16 cellular contexts compared by ENCODE assay signal in genomic region chr5:143376195-143376772, GRCh38. TPM values are rescaled to one million over a fixed set of nuclear protein-coding genes. Genes with fewer than 3 reads are reported as not detected.
DNase-seq lines count a peak whose midpoint lies in the region; ATAC-seq, FAIRE-seq and TF ChIP-seq lines count a peak whose summit lies in the region.
"Had no signal": no experiment of that assay in that cellular context is flagged by ENCODE, and none has a peak within 500 bp of the region (broad histone marks: within the 10 kb centered on the region; RNA-seq: fewer than 3 reads in every experiment).

No MANE protein-coding gene starts in this region.

- no peak for TF ChIP-seq CTCF in CD4-positive, alpha-beta T cell (IDR thresholded peaks at IDR 0.05)
- TF ChIP-seq CTCF in GM23338 (conservative IDR thresholded peaks at IDR 0.05; ENCODE audit: low read depth in 2 of 2) = no peak
- no peak for TF ChIP-seq CTCF in astrocyte (IDR thresholded peaks at IDR 0.05; ENCODE audit: insufficient read depth, low read depth, low read length)

- no peaks in the 10 kb centered on the region for H3K9me3 ChIP-seq in CD4-positive, alpha-beta T cell (ENCODE audit: control insufficient read depth, low read length)
- no peaks in the 10 kb centered on the region for H3K9me3 ChIP-seq in astrocyte (ENCODE audit: insufficient read depth, low read depth, low read length)
- H3K9me3 ChIP-seq in naive thymus-derived CD4-positive, alpha-beta T cell (ENCODE audit: control insufficient read depth in 2 of 3, low read length in 3 of 3) = no peaks in the 10 kb centered on the region
- H3K9me3 ChIP-seq: ovary had no signal

- H3F3A ChIP-seq in GM23338 (replicated peaks; ENCODE audit: low read depth) = no peaks in the 10 kb centered on the region

- CTCF ChIA-PET in CD4-positive, alpha-beta T cell (lab: Charles Lee) = interaction anchor here (1.3 kb wide), 1 partner anchor 28 kb away, joined by 4 read pairs; no protein-coding TSS in a partner anchor
- CTCF ChIA-PET in naive thymus-derived CD4-positive, alpha-beta T cell (lab: Charles Lee) = no interaction called here

- no peaks in the 10 kb centered on the region for H3K27me3 Mint-ChIP-seq in CD4-positive, alpha-beta T cell
- H3K27me3 Mint-ChIP-seq in GM23338 (ENCODE audit: insufficient read depth, low read depth, poor library complexity) = no peaks in the 10 kb centered on the region
- H3K27me3 Mint-ChIP-seq in astrocyte (ENCODE audit: low read depth, unreplicated experiment) = no peaks in the 10 kb centered on the region
- H3K27me3 Mint-ChIP-seq in naive thymus-derived CD4-positive, alpha-beta T cell = no peaks in the 10 kb centered on the region
- no peaks in the 10 kb centered on the region for H3K27me3 Mint-ChIP-seq in activated T-cell treated with anti-CD3 and anti-CD28 coated beads, Interleukin-2, amount 50 U/mL, for 24 hours
- H3K27me3 Mint-ChIP-seq: effector memory CD8-positive, alpha-beta T cell had no signal

- no peaks in the 10 kb centered on the region for H3K9me3 Mint-ChIP-seq in CD4-positive, alpha-beta T cell
- H3K9me3 Mint-ChIP-seq in GM23338 = no peaks in the 10 kb centered on the region; the same call in 2 of the 3 replicates
- H3K9me3 Mint-ChIP-seq in astrocyte (ENCODE audit: unreplicated experiment) = no peaks in the 10 kb centered on the region
- peaks cover 0 to 2% (median 0%) of the 10 kb centered on the region in 11 donors for H3K9me3 Mint-ChIP-seq in naive thymus-derived CD4-positive, alpha-beta T cell
- H3K9me3 Mint-ChIP-seq in activated T-cell treated with anti-CD3 and anti-CD28 coated beads, Interleukin-2, amount 50 U/mL, for 24 hours = no peaks in the 10 kb centered on the region
- H3K9me3 Mint-ChIP-seq: activated T-cell treated with anti-CD3 and anti-CD28 coated beads, Interleukin-2, amount 50 U/mL, for 4 hours; effector memory CD8-positive, alpha-beta T cell; H9 had no signal

- no peak overlapping the region for H3K9ac ChIP-seq in astrocyte (ENCODE audit: low read length)

- H3K4me1 ChIP-seq in GM23338 (ENCODE audit: insufficient read depth) (peaks cover 22% of the 10 kb centered on the region), astrocyte (ENCODE audit: insufficient read depth, low read length) (peaks cover 16% of the 10 kb centered on the region)
- peaks cover 22 to 24% of the 10 kb centered on the region in 2 donors for H3K4me1 ChIP-seq in naive thymus-derived CD4-positive, alpha-beta T cell (ENCODE audit: control insufficient read depth in 2 of 2, insufficient read depth in 2 of 2, low read length in 2 of 2)

- no peak for ATAC-seq in CD4-positive, alpha-beta T cell (ENCODE audit: poor library complexity)
- ATAC-seq in GM23338 = no peak
- peak; percentile 32 for ATAC-seq in naive thymus-derived CD4-positive, alpha-beta T cell
- ATAC-seq in GM21717 (IDR thresholded peaks at IDR 0.05; ENCODE audit: unreplicated experiment) = no peak
- ATAC-seq: activated T-cell treated with anti-CD3 and anti-CD28 coated beads, Interleukin-2, amount 50 U/mL, for 4 hours had no signal

- H3K36me3 Mint-ChIP-seq in CD4-positive, alpha-beta T cell (ENCODE audit: low read depth) = peaks cover 30% of the 10 kb centered on the region
- H3K36me3 Mint-ChIP-seq in GM23338 (ENCODE audit: low read depth) (no peaks in the 10 kb centered on the region), astrocyte (ENCODE audit: low read depth, unreplicated experiment) (no peaks in the 10 kb centered on the region)
- peaks cover 0 to 36% (median 18%) of the 10 kb centered on the region in 5 donors for H3K36me3 Mint-ChIP-seq in naive thymus-derived CD4-positive, alpha-beta T cell
- peaks cover 51% of the 10 kb centered on the region for H3K36me3 Mint-ChIP-seq in activated T-cell treated with anti-CD3 and anti-CD28 coated beads, Interleukin-2, amount 50 U/mL, for 24 hours (ENCODE audit: low read depth)

- H3K4me3 ChIP-seq in GM23338 (no peak overlapping the region), astrocyte (ENCODE audit: insufficient read depth, low read depth, low read length) (no peak overlapping the region)
- H3K4me3 ChIP-seq in naive thymus-derived CD4-positive, alpha-beta T cell (ENCODE audit: low read length) = no peak overlapping the region
- H3K4me3 ChIP-seq: ovary had no signal

- H3K9me2 ChIP-seq in GM23338 (ENCODE audit: insufficient read depth) = no peaks in the 10 kb centered on the region

- no peak for FAIRE-seq in astrocyte (lab: Jason Lieb, UNC)

- H3K79me2 ChIP-seq in GM23338 (replicated peaks; ENCODE audit: insufficient read depth) = no peaks in the 10 kb centered on the region
- H3K79me2 ChIP-seq in astrocyte (ENCODE audit: insufficient read depth, low read length) = peaks cover 98% of the 10 kb centered on the region

- H3K27me3 ChIP-seq in CD4-positive, alpha-beta T cell (ENCODE audit: control insufficient read depth, insufficient read depth, low read length) = no peaks in the 10 kb centered on the region
- H3K27me3 ChIP-seq in GM23338 (ENCODE audit: insufficient read depth) (no peaks in the 10 kb centered on the region), astrocyte (ENCODE audit: insufficient read depth, low read length) (no peaks in the 10 kb centered on the region)
- no peaks in the 10 kb centered on the region for H3K27me3 ChIP-seq in naive thymus-derived CD4-positive, alpha-beta T cell (ENCODE audit: control insufficient read depth in 2 of 2, insufficient read depth in 2 of 2, low read length in 2 of 2)
- H3K27me3 ChIP-seq: ovary had no signal

- no peak overlapping the region for H3K27ac ChIP-seq in CD4-positive, alpha-beta T cell (ENCODE audit: low read depth, low read length)
- H3K27ac ChIP-seq in GM23338 (ENCODE audit: low read depth) = no peak overlapping the region
- peak overlapping the region; percentile 8 for H3K27ac ChIP-seq in astrocyte (ENCODE audit: low read depth, low read length)
- H3K27ac ChIP-seq in naive thymus-derived CD4-positive, alpha-beta T cell (ENCODE audit: low read depth, low read length) = no peak overlapping the region
- H3K27ac ChIP-seq: ovary had no signal

- H2AFZ ChIP-seq in GM23338 (no peak overlapping the region), astrocyte (ENCODE audit: low read depth, low read length) (no peak overlapping the region)

- H3K4me2 ChIP-seq in GM23338 (peak overlapping the region; percentile 1; the same call in 1 of the 2 replicates), astrocyte (ENCODE audit: low read length) (peak overlapping the region; percentile 20)

- H3K4me1 Mint-ChIP-seq in CD4-positive, alpha-beta T cell (ENCODE audit: low read depth) = peaks cover 93% of the 10 kb centered on the region
- H3K4me1 Mint-ChIP-seq in GM23338 = peaks cover 23% of the 10 kb centered on the region
- peaks cover 27% of the 10 kb centered on the region for H3K4me1 Mint-ChIP-seq in astrocyte (ENCODE audit: low read depth, unreplicated experiment)
- H3K4me1 Mint-ChIP-seq in naive thymus-derived CD4-positive, alpha-beta T cell = peaks cover 42 to 99% (median 96%) of the 10 kb centered on the region in 7 donors
- peaks cover 87% of the 10 kb centered on the region for H3K4me1 Mint-ChIP-seq in activated T-cell treated with anti-CD3 and anti-CD28 coated beads, Interleukin-2, amount 50 U/mL, for 24 hours (ENCODE audit: low read depth)

- intact Hi-C loops in CD4-positive, alpha-beta T cell (cut with DNase I, micrococcal nuclease) = loop anchor here in 1 of 2 experiments (5.0 kb wide), 1 partner anchor 39 kb away; no protein-coding TSS in a partner anchor
- intact Hi-C loops in naive thymus-derived CD4-positive, alpha-beta T cell (cut with micrococcal nuclease) = no loop called here

- H4K20me1 ChIP-seq in GM23338 (replicated peaks; ENCODE audit: insufficient read depth) = no peaks in the 10 kb centered on the region
- peaks cover 62% of the 10 kb centered on the region for H4K20me1 ChIP-seq in astrocyte (ENCODE audit: insufficient read depth, low read length)

- DNase-seq in CD4-positive, alpha-beta T cell = no peak
- DNase-seq in GM23338 (ENCODE audit: low spot score) = no peak
- no peak for DNase-seq in astrocyte (ENCODE audit: low read depth)
- DNase-seq in naive thymus-derived CD4-positive, alpha-beta T cell = no peak
- no peak for DNase-seq in H4 (ENCODE audit: low spot score)
- DNase-seq in LoVo (ENCODE audit: low spot score) = no peak
- DNase-seq in activated T-cell treated with anti-CD3 and anti-CD28 coated beads, Interleukin-2, amount 50 U/mL, for 24 hours = no peak
- DNase-seq: activated CD4-positive, alpha-beta T cell treated with anti-CD3 and anti-CD28 coated beads, Interleukin-2, amount 50 U/mL, for 48 hours; activated T-cell treated with anti-CD3 and anti-CD28 coated beads, Interleukin-2, amount 50 U/mL, for 4 hours; effector memory CD8-positive, alpha-beta T cell; GF-D8; ovary; stimulated activated CD4-positive, alpha-beta T cell treated with anti-CD3 and anti-CD28 coated beads, Interleukin-4, amount 100 ng/mL, for 1 hour; substantia nigra had no signal

- POLR2A ChIA-PET in CD4-positive, alpha-beta T cell (lab: Charles Lee) = no interaction called here
- POLR2A ChIA-PET in naive thymus-derived CD4-positive, alpha-beta T cell (lab: Charles Lee) = interaction anchor here (1.0 kb wide), 1 partner anchor 29 kb away, joined by 3 read pairs; no protein-coding TSS in a partner anchor

- H3K36me3 ChIP-seq in GM23338 (ENCODE audit: insufficient read depth) = no peaks in the 10 kb centered on the region
- H3K36me3 ChIP-seq in astrocyte (ENCODE audit: insufficient read depth, low read length) = no peaks in the 10 kb centered on the region
- no peaks in the 10 kb centered on the region for H3K36me3 ChIP-seq in naive thymus-derived CD4-positive, alpha-beta T cell (ENCODE audit: control insufficient read depth in 2 of 3, insufficient read depth in 3 of 3, low read length in 3 of 3)
- H3K36me3 ChIP-seq: ovary had no signal

- no peak overlapping the region for H3K4me3 Mint-ChIP-seq in CD4-positive, alpha-beta T cell
- H3K4me3 Mint-ChIP-seq in GM23338 (no peak overlapping the region), astrocyte (ENCODE audit: unreplicated experiment) (no peak overlapping the region)
- H3K4me3 Mint-ChIP-seq in naive thymus-derived CD4-positive, alpha-beta T cell = peak overlapping the region in 3 of 10 donors; percentile 6 to 36 (median 16)
- H3K4me3 Mint-ChIP-seq in activated T-cell treated with anti-CD3 and anti-CD28 coated beads, Interleukin-2, amount 50 U/mL, for 24 hours = no peak overlapping the region
- H3K4me3 Mint-ChIP-seq: activated T-cell treated with anti-CD3 and anti-CD28 coated beads, Interleukin-2, amount 50 U/mL, for 4 hours; effector memory CD8-positive, alpha-beta T cell; H9 had no signal

- peak overlapping the region; percentile 43 for H3K27ac Mint-ChIP-seq in CD4-positive, alpha-beta T cell
- H3K27ac Mint-ChIP-seq in GM23338 = no peak overlapping the region; the same call in 1 of the 2 replicates
- H3K27ac Mint-ChIP-seq in astrocyte (ENCODE audit: unreplicated experiment) = peak overlapping the region; percentile 88
- peak overlapping the region in 4 of 9 donors; percentile 9 to 62 (median 46) for H3K27ac Mint-ChIP-seq in naive thymus-derived CD4-positive, alpha-beta T cell
- H3K27ac Mint-ChIP-seq in activated T-cell treated with anti-CD3 and anti-CD28 coated beads, Interleukin-2, amount 50 U/mL, for 24 hours = no peak overlapping the region

RNA-seq across cellular contexts. Expression of gene NR3C1, which starts 27.2 kb away (rescaled TPM):
- 100 to 1,000 TPM; 168 to 191 TPM for total RNA-seq in CD4-positive, alpha-beta T cell
- 2.4 and 4.6 TPM in 2 replicates for total RNA-seq in GM23338 (2014; rRNA removed; shearing (Covaris generic))
- polyA plus RNA-seq in GM23338 (2016; fragmentation: Nextera tagmentation; extraction: Ambion mirVana) = 0.89 and 1.2 TPM in 2 replicates
- total RNA-seq in astrocyte = 35.4 and 36.1 TPM in 2 replicates
- 100 to 1,000 TPM in 3 of 5 experiments, 10 to 100 TPM in 2; 68.0 to 140 (median 121) TPM for total RNA-seq in naive thymus-derived CD4-positive, alpha-beta T cell
- 10 to 100 TPM; 86.1 to 90.2 TPM for polyA plus RNA-seq in naive thymus-derived CD4-positive, alpha-beta T cell
- 47.9 and 55.5 TPM in 2 replicates for total RNA-seq in H4 (2014; rRNA removed; shearing (Covaris generic))

Comparison
In these comparisons a context has a peak if more than half of its experiments do, and no peak if none do; other contexts are left out.
1. H3K27ac Mint-ChIP-seq: peak in CD4-positive, alpha-beta T cell (single experiment) and astrocyte (single experiment); none in GM23338 (single experiment) and activated T-cell treated with anti-CD3 and anti-CD28 coated beads, Interleukin-2, amount 50 U/mL, for 24 hours (single experiment).